Comparison of ENCODE assay signal across 8 cellular contexts in the genomic region with DNA sequence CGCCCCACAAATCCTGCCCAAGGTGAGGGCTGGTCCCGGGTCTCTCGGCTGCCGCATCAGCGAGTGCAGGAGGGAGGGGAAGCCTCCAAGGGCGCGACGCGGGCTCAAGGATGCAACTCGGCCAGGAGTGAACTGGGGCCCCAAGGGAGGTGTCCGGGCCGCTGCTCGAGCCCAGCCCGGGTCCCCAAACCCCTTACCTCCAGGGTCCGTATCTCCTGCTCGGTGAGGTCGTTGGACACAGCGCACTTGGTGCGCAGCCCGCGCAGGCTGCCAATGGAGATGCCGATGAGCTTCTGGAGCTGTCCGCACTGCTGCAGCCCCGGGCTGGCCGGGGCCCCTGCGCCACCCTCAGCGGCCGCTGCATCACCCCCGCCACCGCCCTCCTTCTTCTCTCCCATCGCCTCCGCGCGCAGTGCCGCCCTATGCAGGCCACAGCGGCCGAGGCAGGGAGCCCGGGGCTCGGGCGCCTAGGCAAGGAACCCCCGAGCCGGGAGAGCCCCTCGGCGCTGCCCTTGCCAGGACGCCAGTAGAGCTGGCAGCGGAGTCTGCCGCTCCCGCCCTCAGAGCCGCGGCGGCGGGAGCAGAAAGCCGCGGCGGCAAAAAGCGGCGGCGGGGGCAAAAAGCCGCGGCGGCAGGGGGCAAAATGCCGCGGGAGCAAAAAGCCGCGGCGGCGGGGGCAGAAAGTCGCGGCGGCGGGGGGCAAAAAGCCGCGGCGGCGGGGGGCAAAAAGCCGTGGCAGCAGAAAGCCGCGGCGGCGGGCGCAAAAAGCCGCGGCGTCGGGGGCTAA.
DNase-seq lines count a peak whose midpoint lies in the region; ATAC-seq and TF ChIP-seq lines count a peak whose summit lies in the region.
"Not testable (repeated sequence)": the region's sequence is repeated elsewhere in the genome, so short reads cannot be mapped to it uniquely, and the experiment has no call there.

No MANE protein-coding gene starts in this region.

- H3K4me3 Mint-ChIP-seq in activated CD4-positive, alpha-beta T cell treated with anti-CD3 and anti-CD28 coated beads, Interleukin-2, amount 10 ng/mL, durations not matched to agents 24 days and 14 days, result peak overlapping the region; percentile 41
- H3K4me3 Mint-ChIP-seq in chondrocyte (ENCODE audit: unreplicated experiment), result peak overlapping the region; percentile 51

- not testable (repeated sequence) for H3F3A ChIP-seq in GM23248 (ENCODE audit: insufficient read depth); smooth muscle cell (ENCODE audit: low read depth)

- WGBS in GM23248 (ENCODE audit: low coverage in 1 of 2, low lambda C conversion rate in 2 of 2, missing lambda C conversion rate in 2 of 2), 2 experiments, result 1 to 2% methylated on average over 26 to 64 of the region's 85 CpGs
- 1 to 2% methylated on average over 51 to 63 of the region's 85 CpGs for WGBS in heart right ventricle, 2 donors
- 12% methylated on average over 37 of the region's 85 CpGs for whole genome bisulfite sequencing in smooth muscle cell (ENCODE audit: low lambda C conversion rate)

- peaks cover 20% of the 10 kb centered on the region for H3K27me3 Mint-ChIP-seq in activated CD4-positive, alpha-beta T cell treated with anti-CD3 and anti-CD28 coated beads, Interleukin-2, amount 10 ng/mL, durations not matched to agents 24 days and 14 days
- peaks cover 19% of the 10 kb centered on the region for H3K27me3 Mint-ChIP-seq in chondrocyte (ENCODE audit: low read depth)

- peak overlapping the region; percentile 53 for H3K9ac ChIP-seq in GM23248
- not testable (repeated sequence) for H3K9ac ChIP-seq in muscle layer of colon (ENCODE audit: low read length); smooth muscle cell (ENCODE audit: low read depth)

- H3K36me3 Mint-ChIP-seq in activated CD4-positive, alpha-beta T cell treated with anti-CD3 and anti-CD28 coated beads, Interleukin-2, amount 10 ng/mL, durations not matched to agents 24 days and 14 days (ENCODE audit: low read depth); chondrocyte (ENCODE audit: low read depth): not testable (repeated sequence)

- H3K4me2 ChIP-seq in GM23248 (ENCODE audit: unreplicated experiment) (peak overlapping the region; percentile 67), smooth muscle cell (peak overlapping the region; percentile 88)

- peak overlapping the region; percentile 72 for H3K4me3 ChIP-seq in GM23248
- H3K4me3 ChIP-seq in heart right ventricle, result peak overlapping the region in 9 of 10 donors; percentile 32 to 60 (median 50)
- peak overlapping the region; percentile 27 to 38 for H3K4me3 ChIP-seq in muscle layer of colon (ENCODE audit: low read depth in 1 of 2, low read length in 2 of 2)
- peak overlapping the region; percentile 45 for H3K4me3 ChIP-seq in smooth muscle cell

- TF ChIP-seq CTCF in 22Rv1 (IDR thresholded peaks at IDR 0.05), result 0 out of 2 replicates have a peak, but pooled peaks have one; percentile 6
- TF ChIP-seq CTCF in chondrocyte (IDR thresholded peaks at IDR 0.05); heart right ventricle (IDR thresholded peaks at IDR 0.05); smooth muscle cell (IDR thresholded peaks at IDR 0.05; ENCODE audit: borderline replicate concordance, insufficient read depth, poor library complexity, severe bottlenecking): not testable (repeated sequence)

- peaks cover 29% of the 10 kb centered on the region for H3K27me3 ChIP-seq in GM23248 (replicated peaks; ENCODE audit: insufficient read depth)
- peaks cover 0 to 34% (median 27%) of the 10 kb centered on the region in 7 donors for H3K27me3 ChIP-seq in heart right ventricle
- H3K27me3 ChIP-seq in muscle layer of colon (ENCODE audit: control insufficient read depth in 1 of 2, insufficient read depth in 2 of 2, low read length in 2 of 2), result peaks cover 16 to 27% of the 10 kb centered on the region in 2 donors
- H3K27me3 ChIP-seq in smooth muscle cell (ENCODE audit: low read depth), result peaks cover 36% of the 10 kb centered on the region

- not testable (repeated sequence) for H3K36me3 ChIP-seq in GM23248 (ENCODE audit: low read depth); heart right ventricle; muscle layer of colon (ENCODE audit: insufficient read depth, low read length); smooth muscle cell (ENCODE audit: low read depth)

- intact Hi-C loops in activated CD4-positive, alpha-beta T cell treated with anti-CD3 and anti-CD28 coated beads, Interleukin-2, amount 10 ng/mL, durations not matched to agents 24 days and 14 days (cut with micrococcal nuclease); heart right ventricle (cut with DNase I): not testable (repeated sequence)

- H4K20me1 ChIP-seq in GM23248 (ENCODE audit: insufficient read depth); smooth muscle cell (ENCODE audit: low read depth): not testable (repeated sequence)

- H2AFZ ChIP-seq in GM23248 (peak overlapping the region; percentile 79), smooth muscle cell (ENCODE audit: low read depth) (peak overlapping the region; percentile 49)

- not testable (repeated sequence) for H3K79me2 ChIP-seq in GM23248 (ENCODE audit: insufficient read depth); smooth muscle cell (ENCODE audit: low read depth)

- H3K9me2 ChIP-seq in GM23248 (ENCODE audit: insufficient read depth), result not testable (repeated sequence)

- not testable (repeated sequence) for H3K27ac Mint-ChIP-seq in activated CD4-positive, alpha-beta T cell treated with anti-CD3 and anti-CD28 coated beads, Interleukin-2, amount 10 ng/mL, durations not matched to agents 24 days and 14 days; chondrocyte (ENCODE audit: unreplicated experiment)

- not testable (repeated sequence) for H3K4me1 ChIP-seq in GM23248 (ENCODE audit: insufficient read depth); muscle layer of colon (ENCODE audit: insufficient read depth, low read length); smooth muscle cell (ENCODE audit: low read depth)
- peaks cover 0 to 16% (median 8%) of the 10 kb centered on the region in 9 donors for H3K4me1 ChIP-seq in heart right ventricle

- H3K27ac ChIP-seq in 22Rv1, result 0 out of 2 replicates have a peak overlapping the region, but pooled peaks have one; percentile 35
- H3K27ac ChIP-seq in GM23248; heart right ventricle; muscle layer of colon (ENCODE audit: low read depth, low read length); smooth muscle cell (ENCODE audit: low read depth): not testable (repeated sequence)

- DNase-seq in GM23248 (peak; percentile 5), NCI-H69 (lab: John Stamatoyannopoulos, UW) (peak; percentile 33), heart right ventricle (peak in 1 of 2 donors; percentile 6)
- DNase-seq in activated CD4-positive, alpha-beta T cell treated with anti-CD3 and anti-CD28 coated beads, Interleukin-2, amount 10 ng/mL, durations not matched to agents 24 days and 14 days; chondrocyte (ENCODE audit: low spot score); smooth muscle cell (lab: John Stamatoyannopoulos, UW; ENCODE audit: unreplicated experiment): not testable (repeated sequence)

- in situ Hi-C loops in GM23248 (cut with MboI), result not testable (repeated sequence)

- peak in 2 of 8 donors; percentile 39 to 52 for ATAC-seq in heart right ventricle

- not testable (repeated sequence) for H3K4me1 Mint-ChIP-seq in activated CD4-positive, alpha-beta T cell treated with anti-CD3 and anti-CD28 coated beads, Interleukin-2, amount 10 ng/mL, durations not matched to agents 24 days and 14 days; chondrocyte (ENCODE audit: low read depth)

- H3K9me3 ChIP-seq in GM23248 (ENCODE audit: low read depth); heart right ventricle; muscle layer of colon (ENCODE audit: low read length); smooth muscle cell (replicated peaks; ENCODE audit: low read depth): not testable (repeated sequence)

- H3K9me3 Mint-ChIP-seq in activated CD4-positive, alpha-beta T cell treated with anti-CD3 and anti-CD28 coated beads, Interleukin-2, amount 10 ng/mL, durations not matched to agents 24 days and 14 days; chondrocyte (ENCODE audit: low read depth): not testable (repeated sequence)
